Comparison of ENCODE assay signal across 19 cellular contexts in genomic region chr1:68158837-68159236, GRCh38.
DNase-seq lines count a peak whose midpoint lies in the region; ATAC-seq and TF ChIP-seq lines count a peak whose summit lies in the region.
"Had no signal": no experiment of that assay in that cellular context is flagged by ENCODE, and none has a peak within 500 bp of the region (broad histone marks: within the 10 kb centered on the region; RNA-seq: fewer than 3 reads in every experiment).

No MANE protein-coding gene starts in this region.

- H3K27ac ChIP-seq in hepatocyte (peak overlapping the region; percentile 48), neural progenitor cell (no peak overlapping the region)
- H3K27ac ChIP-seq: 22Rv1; A549; BLaER1 treated with 17β-estradiol and CSF1 and Interleukin-3, amounts not matched to agents 10 nM and 100 nM; C4-2B had no signal

- H3K36me3 ChIP-seq in hepatocyte (replicated peaks; ENCODE audit: insufficient read depth, low read depth), result no peaks in the 10 kb centered on the region
- H3K36me3 ChIP-seq in mucosa of descending colon (ENCODE audit: low read depth), result no peaks in the 10 kb centered on the region
- H3K36me3 ChIP-seq in neural progenitor cell, result peaks cover 12% of the 10 kb centered on the region
- H3K36me3 ChIP-seq: BLaER1 treated with 17β-estradiol and CSF1 and Interleukin-3, amounts not matched to agents 10 nM and 100 nM had no signal

- TF ChIP-seq CTCF in hepatocyte (IDR thresholded peaks at IDR 0.05; ENCODE audit: poor library complexity) (no peak), mucosa of descending colon (IDR thresholded peaks at IDR 0.05) (no peak), type B pancreatic cell (conservative IDR thresholded peaks at IDR 0.05) (no peak), neural progenitor cell (IDR thresholded peaks at IDR 0.05) (no peak)

- H3K27me3 Mint-ChIP-seq in type B pancreatic cell, result no peaks in the 10 kb centered on the region
- peaks cover 3% of the 10 kb centered on the region for H3K27me3 Mint-ChIP-seq in neural progenitor cell (ENCODE audit: insufficient read depth, low read depth)

- H3K27ac Mint-ChIP-seq in type B pancreatic cell, result peak overlapping the region; percentile 50
- no peak overlapping the region for H3K27ac Mint-ChIP-seq in neural progenitor cell
- H3K27ac Mint-ChIP-seq: B cell; CD4-positive, alpha-beta T cell; CD8-positive, alpha-beta T cell had no signal

- H3K79me2 ChIP-seq in hepatocyte (peaks cover 3% of the 10 kb centered on the region), neural progenitor cell (ENCODE audit: low read depth) (no peaks in the 10 kb centered on the region)

- H3K4me2 ChIP-seq in hepatocyte (peak overlapping the region; percentile 1), neural progenitor cell (no peak overlapping the region)
- H3K4me2 ChIP-seq: A549 had no signal

- H3F3A ChIP-seq in neural progenitor cell (ENCODE audit: low read depth), result no peaks in the 10 kb centered on the region

- ATAC-seq in mucosa of descending colon (peak; percentile 79), HG03097 (IDR thresholded peaks at IDR 0.05; ENCODE audit: low FRiP score, unreplicated experiment) (no peak)
- ATAC-seq: A549; CD8-positive, alpha-beta T cell had no signal

- intact Hi-C loops in mucosa of descending colon (cut with DNase I, micrococcal nuclease), result no loop called here

- WGBS in hepatocyte (ENCODE audit: low lambda C conversion rate, missing lambda C conversion rate), result 80% methylated on average over 8 of the region's 8 CpGs

- no peak overlapping the region for H3K9ac ChIP-seq in neural progenitor cell
- H3K9ac ChIP-seq: BLaER1 treated with 17β-estradiol and CSF1 and Interleukin-3, amounts not matched to agents 10 nM and 100 nM had no signal

- no peak overlapping the region for H3K4me3 Mint-ChIP-seq in type B pancreatic cell
- H3K4me3 Mint-ChIP-seq in neural progenitor cell, result no peak overlapping the region
- H3K4me3 Mint-ChIP-seq: B cell; CD4-positive, alpha-beta T cell; CD8-positive, alpha-beta T cell had no signal

- H4K20me1 ChIP-seq in hepatocyte (ENCODE audit: insufficient read depth, poor library complexity, severe bottlenecking) (no peaks in the 10 kb centered on the region), neural progenitor cell (ENCODE audit: low read depth) (peaks cover 36% of the 10 kb centered on the region)
- H4K20me1 ChIP-seq: BLaER1 treated with 17β-estradiol and CSF1 and Interleukin-3, amounts not matched to agents 10 nM and 100 nM had no signal

- peaks cover 5% of the 10 kb centered on the region for H3K4me1 Mint-ChIP-seq in type B pancreatic cell (ENCODE audit: unreplicated experiment)
- peaks cover 30% of the 10 kb centered on the region for H3K4me1 Mint-ChIP-seq in neural progenitor cell

- DNase-seq in ecto neural progenitor cell (ENCODE audit: low spot score), result peak; percentile 8
- DNase-seq in hepatocyte (ENCODE audit: low spot score), result no peak
- DNase-seq in mucosa of descending colon, result no peak
- DNase-seq in type B pancreatic cell (ENCODE audit: extremely low spot score, unreplicated experiment), result no peak
- no peak for DNase-seq in GM19240 (ENCODE audit: insufficient read length, low spot score)
- DNase-seq in neural progenitor cell (ENCODE audit: low spot score), result no peak
- DNase-seq: AML-193; Caco-2; Calu3; CD4-positive, alpha-beta T cell; CD8-positive, alpha-beta T cell; DMS79 treated with DMSO at 0.1 percent for 48 hours; GF-D8 had no signal

- no peaks in the 10 kb centered on the region for H3K9me3 Mint-ChIP-seq in type B pancreatic cell
- peaks cover 8% of the 10 kb centered on the region for H3K9me3 Mint-ChIP-seq in neural progenitor cell
- H3K9me3 Mint-ChIP-seq: CD4-positive, alpha-beta T cell; CD8-positive, alpha-beta T cell had no signal

- no peak overlapping the region for H2AFZ ChIP-seq in hepatocyte
- no peak overlapping the region for H2AFZ ChIP-seq in neural progenitor cell (replicated peaks)

- H3K9me2 ChIP-seq in hepatocyte (replicated peaks; ENCODE audit: insufficient read depth), result no peaks in the 10 kb centered on the region

- H3K36me3 Mint-ChIP-seq in type B pancreatic cell (peaks cover 49% of the 10 kb centered on the region), neural progenitor cell (peaks cover 85% of the 10 kb centered on the region)
- H3K36me3 Mint-ChIP-seq: CD8-positive, alpha-beta T cell had no signal

- H3K27me3 ChIP-seq in hepatocyte (no peaks in the 10 kb centered on the region), neural progenitor cell (no peaks in the 10 kb centered on the region)
- H3K27me3 ChIP-seq: BLaER1 treated with 17β-estradiol and CSF1 and Interleukin-3, amounts not matched to agents 10 nM and 100 nM had no signal

- H3K9me3 ChIP-seq in hepatocyte (ENCODE audit: low read depth) (no peaks in the 10 kb centered on the region), mucosa of descending colon (no peaks in the 10 kb centered on the region), neural progenitor cell (ENCODE audit: low read depth) (no peaks in the 10 kb centered on the region)
- H3K9me3 ChIP-seq: A549, Caco-2 had no signal

- H3K4me1 ChIP-seq in hepatocyte (ENCODE audit: insufficient read depth), result no peaks in the 10 kb centered on the region
- no peaks in the 10 kb centered on the region for H3K4me1 ChIP-seq in mucosa of descending colon (ENCODE audit: low read depth)
- H3K4me1 ChIP-seq in neural progenitor cell, result peaks cover 26% of the 10 kb centered on the region
- H3K4me1 ChIP-seq: A549, Caco-2 had no signal

- no peak overlapping the region for H3K4me3 ChIP-seq in hepatocyte
- no peak overlapping the region for H3K4me3 ChIP-seq in mucosa of descending colon
- H3K4me3 ChIP-seq in neural progenitor cell, result no peak overlapping the region
- H3K4me3 ChIP-seq: A549; BLaER1 treated with 17β-estradiol and CSF1 and Interleukin-3, amounts not matched to agents 10 nM and 100 nM had no signal
